Comparison of ENCODE assay signal across 34 cellular contexts in the genomic region with DNA sequence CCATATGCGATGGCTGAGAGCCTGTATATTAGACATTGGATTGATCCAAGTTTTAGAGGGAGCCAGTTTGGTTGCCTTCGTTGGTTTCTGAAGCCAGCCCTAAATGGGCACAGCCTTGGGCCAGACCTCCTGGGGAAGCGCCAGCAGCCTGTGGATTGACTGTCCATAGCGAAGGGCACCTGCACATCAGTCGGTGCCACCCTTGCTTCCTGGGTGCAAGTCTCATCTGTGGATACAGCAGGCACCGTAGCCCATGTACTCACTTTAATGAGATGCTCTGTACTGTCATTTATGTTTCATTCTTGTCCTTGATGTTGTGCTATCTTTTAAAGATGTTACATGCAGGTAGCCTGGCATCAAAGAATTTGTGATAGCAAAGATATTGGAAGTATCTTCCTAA.
"Had no signal": no experiment of that assay in that cellular context is flagged by ENCODE, and none has a peak within 500 bp of the region (broad histone marks: within the 10 kb centered on the region; RNA-seq: fewer than 3 reads in every experiment).

No MANE protein-coding gene starts in this region.

- H3K4me3 ChIP-seq: MG63 had no signal

- H3K27me3 ChIP-seq: MG63 had no signal

- H3K9me3 ChIP-seq: MG63 had no signal

- H3K9ac ChIP-seq: KMS-11 had no signal

- H3K36me3 ChIP-seq: MG63 had no signal

- H3K4me2 ChIP-seq: KMS-11 had no signal

- H3K27ac ChIP-seq: KMS-11 had no signal

- DNase-seq: Karpas-422, Kasumi-1, KG1, MG63, MM.1S, MV-4-11, NCI-H1048, NCI-H1092 treated with DMSO at 0.1 percent for 48 hours, NCI-H1105, NCI-H1105 treated with DMSO at 0.1 percent for 48 hours, NCI-H1417, NCI-H1417 treated with DMSO at 0.1 percent for 48 hours, NCI-H1436, NCI-H1436 treated with DMSO at 0.1 percent for 48 hours, NCI-H146, NCI-H1694, NCI-H1694 treated with DMSO at 0.1 percent for 48 hours, NCI-H187, NCI-H187 treated with DMSO at 0.1 percent for 48 hours, NCI-H1930, NCI-H2029, NCI-H2029 treated with DMSO at 0.1 percent for 48 hours, NCI-H2081, NCI-H2081 treated with DMSO at 0.1 percent for 48 hours, NCI-H2107, NCI-H2171, NCI-H2171 treated with DMSO at 0.1 percent for 48 hours, NCI-H2227 treated with DMSO at 0.1 percent for 48 hours, NCI-H226, NCI-H345, NCI-H446, NCI-H446 treated with DMSO at 0.1 percent for 48 hours, NCI-H510A had no signal
